ENCODE assay signal across 13 cellular contexts in the genomic region with DNA sequence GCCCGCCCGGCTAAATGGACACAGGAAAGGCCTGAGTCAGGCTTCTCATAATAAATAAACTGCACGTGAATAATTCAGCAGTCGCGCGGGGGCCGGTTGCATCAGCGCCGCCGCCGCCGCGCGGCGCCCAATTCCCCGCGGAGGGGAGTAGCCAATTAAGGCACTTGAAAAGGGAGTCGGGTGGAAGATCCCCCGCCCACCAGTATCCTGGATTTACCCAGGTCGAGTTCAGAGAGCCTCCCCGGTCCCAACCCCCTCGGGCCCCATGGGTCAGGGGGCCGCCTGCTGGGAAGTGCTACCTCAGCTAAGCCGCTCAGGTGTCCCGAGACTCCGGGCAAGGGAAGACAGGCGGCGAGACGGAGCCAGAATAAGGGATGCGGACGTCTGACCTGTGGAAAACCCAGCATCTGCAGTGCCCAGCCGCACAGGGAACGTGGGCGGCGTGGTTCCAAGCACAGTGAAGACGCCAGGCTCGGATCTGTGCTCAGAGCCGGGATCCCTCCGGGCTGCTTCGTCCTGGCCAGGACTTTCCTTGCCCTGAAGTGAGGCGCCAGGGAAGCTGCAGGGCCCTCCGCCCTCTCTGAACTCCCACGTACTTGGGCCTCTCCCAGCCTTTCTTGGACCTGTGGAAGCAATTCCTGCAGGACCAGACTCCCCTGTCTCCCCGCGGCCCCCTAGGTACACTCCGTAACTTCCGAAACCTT. TPM values are rescaled to one million over a fixed set of nuclear protein-coding genes. Genes with fewer than 3 reads are reported as not detected.
DNase-seq lines count a peak whose midpoint lies in the region; ATAC-seq and TF ChIP-seq lines count a peak whose summit lies in the region.
"Had no signal": no experiment of that assay in that cellular context is flagged by ENCODE, and none has a peak within 500 bp of the region (broad histone marks: within the 10 kb centered on the region; RNA-seq: fewer than 3 reads in every experiment).

No MANE protein-coding gene starts in this region.

- no peak overlapping the region for H3K27ac ChIP-seq in CD4-positive, alpha-beta memory T cell (ENCODE audit: low read depth, low read length)
- no peak overlapping the region for H3K27ac ChIP-seq in HEK293 (ENCODE audit: extremely low read depth, low read depth, low read length)
- H3K27ac ChIP-seq in tibial artery, result no peak overlapping the region
- H3K27ac ChIP-seq: brain microvascular endothelial cell had no signal

- CTCF ChIA-PET in CD4-positive, alpha-beta memory T cell (lab: Charles Lee; ENCODE audit: partially characterized antibody), result interaction anchor here (1.4 to 3.4 kb wide), 2 partner anchors 9 to 22 kb away, joined by 3 to 17 read pairs; no protein-coding TSS in a partner anchor
- CTCF ChIA-PET in HEK293 (lab: Yijun Ruan, JAX), result interaction anchor here (1.1 kb wide), 1 partner anchor 56 kb away, joined by 3 read pairs; no protein-coding TSS in a partner anchor

- no peak for TF ChIP-seq CTCF in HEK293 (tag by site-specific recombination; IDR thresholded peaks at IDR 0.05)
- no peak for TF ChIP-seq CTCF in nephron (IDR thresholded peaks at IDR 0.05; ENCODE audit: unreplicated experiment in 3 of 3)
- TF ChIP-seq CTCF in tibial artery (IDR thresholded peaks at IDR 0.05), result no peak

- POLR2A ChIA-PET in CD4-positive, alpha-beta memory T cell (lab: Charles Lee; ENCODE audit: partially characterized antibody), result interaction anchor here (0.8 to 1.6 kb wide), 2 partner anchors 10 to 13 kb away, joined by 3 to 7 read pairs; no protein-coding TSS in a partner anchor
- POLR2A ChIA-PET in HEK293 (lab: Yijun Ruan, JAX), result no interaction called here

- intact Hi-C loops in CD4-positive, alpha-beta memory T cell (cut with micrococcal nuclease), result loop anchor here (1.0 to 2.0 kb wide), 2 partner anchors 14 to 20 kb away; no protein-coding TSS in a partner anchor
- intact Hi-C loops in tibial artery (cut with DNase I; ENCODE audit: low total_unique reads), result no loop called here

- no peak for DNase-seq in CD4-positive, alpha-beta memory T cell
- DNase-seq in effector memory CD8-positive, alpha-beta T cell, result no peak
- DNase-seq in SHP77 (lab: John Stamatoyannopoulos, UW), result no peak
- no peak for DNase-seq in tibial artery
- DNase-seq in OCI-M1 (lab: John Stamatoyannopoulos, UW), result no peak
- DNase-seq: brain microvascular endothelial cell; CD4-positive, CD25-positive, alpha-beta regulatory T cell; islet precursor cell had no signal

- H3K4me3 ChIP-seq in CD4-positive, alpha-beta memory T cell (ENCODE audit: low read length in 2 of 2), result no peak overlapping the region
- no peak overlapping the region for H3K4me3 ChIP-seq in HEK293 (ENCODE audit: low read depth, low read length)
- H3K4me3 ChIP-seq in tibial artery, result no peak overlapping the region

- ATAC-seq in effector memory CD8-positive, alpha-beta T cell (replicated peaks), result no peak
- ATAC-seq in HG02588 (IDR thresholded peaks at IDR 0.05; ENCODE audit: unreplicated experiment), result no peak

- H3K36me3 ChIP-seq in CD4-positive, alpha-beta memory T cell (ENCODE audit: insufficient read depth, low read length), result no peaks in the 10 kb centered on the region
- peaks cover 0 to 62% of the 10 kb centered on the region in 2 experiments; a peak in 2 of 3 replicates for H3K36me3 ChIP-seq in HEK293 (ENCODE audit: control insufficient read depth in 2 of 2, insufficient read depth in 1 of 2, low read length in 2 of 2)
- no peaks in the 10 kb centered on the region for H3K36me3 ChIP-seq in tibial artery
- H3K36me3 ChIP-seq: brain microvascular endothelial cell had no signal

- peaks cover 84% of the 10 kb centered on the region for H3K27me3 ChIP-seq in CD4-positive, alpha-beta memory T cell (ENCODE audit: insufficient read depth, low read length)
- H3K27me3 ChIP-seq in tibial artery, result peaks cover 7 to 91% of the 10 kb centered on the region in 2 donors

- H3K9me3 Mint-ChIP-seq in CD4-positive, alpha-beta memory T cell, result peaks cover 0 to 2% (median 0%) of the 10 kb centered on the region in 8 donors
- no peaks in the 10 kb centered on the region for H3K9me3 Mint-ChIP-seq in effector memory CD8-positive, alpha-beta T cell
- no peaks in the 10 kb centered on the region for H3K9me3 Mint-ChIP-seq in nephron
- H3K9me3 Mint-ChIP-seq: T-helper 1 cell treated with Interleukin-12 subunit alpha and Interleukin-12 subunit beta and Interleukin-4 antibody, amounts not matched to agents 30 μg/mL and 1 μg/mL, for 36 hours had no signal

- H3K4me1 Mint-ChIP-seq in CD4-positive, alpha-beta memory T cell, result peaks cover 7 to 24% (median 16%) of the 10 kb centered on the region in 4 donors
- peaks cover 10 to 15% of the 10 kb centered on the region in 2 donors for H3K4me1 Mint-ChIP-seq in effector memory CD8-positive, alpha-beta T cell (ENCODE audit: low read depth in 2 of 2)
- H3K4me1 Mint-ChIP-seq in nephron, result peaks cover 8% of the 10 kb centered on the region

- H3K36me3 Mint-ChIP-seq in CD4-positive, alpha-beta memory T cell, result no peaks in the 10 kb centered on the region
- H3K36me3 Mint-ChIP-seq in effector memory CD8-positive, alpha-beta T cell (ENCODE audit: insufficient read depth), result peaks cover 5% of the 10 kb centered on the region
- H3K36me3 Mint-ChIP-seq in nephron (ENCODE audit: low read depth), result no peaks in the 10 kb centered on the region

- H3K9me3 ChIP-seq in CD4-positive, alpha-beta memory T cell (ENCODE audit: control insufficient read depth in 1 of 2, low read length in 2 of 2), result no peaks in the 10 kb centered on the region
- H3K9me3 ChIP-seq in HEK293 (ENCODE audit: control insufficient read depth, insufficient read depth, low read depth, low read length) (no peaks in the 10 kb centered on the region), tibial artery (peaks cover 0 to 4% (median 3%) of the 10 kb centered on the region in 3 donors)

- peak overlapping the region in 7 of 8 donors; percentile 27 to 83 (median 69) for H3K4me3 Mint-ChIP-seq in CD4-positive, alpha-beta memory T cell
- H3K4me3 Mint-ChIP-seq in effector memory CD8-positive, alpha-beta T cell, result peak overlapping the region; percentile 61 to 69
- H3K4me3 Mint-ChIP-seq in nephron, result peak overlapping the region; percentile 35 to 62 (median 38)
- H3K4me3 Mint-ChIP-seq: T-helper 1 cell treated with Interleukin-12 subunit alpha and Interleukin-12 subunit beta and Interleukin-4 antibody, amounts not matched to agents 30 μg/mL and 1 μg/mL, for 36 hours had no signal

- H3K27ac Mint-ChIP-seq in CD4-positive, alpha-beta memory T cell, result no peak overlapping the region
- H3K27ac Mint-ChIP-seq in effector memory CD8-positive, alpha-beta T cell, result no peak overlapping the region
- no peak overlapping the region for H3K27ac Mint-ChIP-seq in nephron
- H3K27ac Mint-ChIP-seq: T-helper 1 cell treated with Interleukin-12 subunit alpha and Interleukin-12 subunit beta and Interleukin-4 antibody, amounts not matched to agents 30 μg/mL and 1 μg/mL, for 36 hours had no signal

- H3K4me1 ChIP-seq in CD4-positive, alpha-beta memory T cell (ENCODE audit: insufficient read depth, low read length), result peaks cover 24% of the 10 kb centered on the region
- H3K4me1 ChIP-seq in HEK293 (ENCODE audit: control insufficient read depth, insufficient read depth, low read length) (no peaks in the 10 kb centered on the region), tibial artery (peaks cover 0 to 14% (median 5%) of the 10 kb centered on the region in 4 donors)

- peaks cover 64 to 74% of the 10 kb centered on the region in 2 donors for H3K27me3 Mint-ChIP-seq in CD4-positive, alpha-beta memory T cell
- peaks cover 86 to 99% of the 10 kb centered on the region in 2 donors for H3K27me3 Mint-ChIP-seq in effector memory CD8-positive, alpha-beta T cell
- peaks cover 100% of the 10 kb centered on the region for H3K27me3 Mint-ChIP-seq in nephron (ENCODE audit: low read depth)

TF ChIP-seq in HEK293, 187 proteins besides CTCF, POLR2A, EP300 and RAD21:
- TF ChIP-seq ZFHX2 (tag by site-specific recombination; conservative IDR thresholded peaks at IDR 0.05) (peak; percentile 29; the same call in 1 of the 2 replicates), ZNF558 (tag by site-specific recombination; IDR thresholded peaks at IDR 0.05) (peak; percentile 95), ZNF416 (tag by site-specific recombination; IDR thresholded peaks at IDR 0.05) (no peak), ZNF501 (tag by site-specific recombination; IDR thresholded peaks at IDR 0.05) (no peak), ZNF350 (tag by site-specific recombination; IDR thresholded peaks at IDR 0.05) (no peak)
- TF ChIP-seq, protein P1, sequence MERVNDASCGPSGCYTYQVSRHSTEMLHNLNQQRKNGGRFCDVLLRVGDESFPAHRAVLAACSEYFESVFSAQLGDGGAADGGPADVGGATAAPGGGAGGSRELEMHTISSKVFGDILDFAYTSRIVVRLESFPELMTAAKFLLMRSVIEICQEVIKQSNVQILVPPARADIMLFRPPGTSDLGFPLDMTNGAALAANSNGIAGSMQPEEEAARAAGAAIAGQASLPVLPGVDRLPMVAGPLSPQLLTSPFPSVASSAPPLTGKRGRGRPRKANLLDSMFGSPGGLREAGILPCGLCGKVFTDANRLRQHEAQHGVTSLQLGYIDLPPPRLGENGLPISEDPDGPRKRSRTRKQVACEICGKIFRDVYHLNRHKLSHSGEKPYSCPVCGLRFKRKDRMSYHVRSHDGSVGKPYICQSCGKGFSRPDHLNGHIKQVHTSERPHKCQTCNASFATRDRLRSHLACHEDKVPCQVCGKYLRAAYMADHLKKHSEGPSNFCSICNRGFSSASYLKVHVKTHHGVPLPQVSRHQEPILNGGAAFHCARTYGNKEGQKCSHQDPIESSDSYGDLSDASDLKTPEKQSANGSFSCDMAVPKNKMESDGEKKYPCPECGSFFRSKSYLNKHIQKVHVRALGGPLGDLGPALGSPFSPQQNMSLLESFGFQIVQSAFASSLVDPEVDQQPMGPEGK (tag by site-specific recombination; IDR thresholded peaks at IDR 0.05), result no peak
- TF ChIP-seq, protein P2, sequence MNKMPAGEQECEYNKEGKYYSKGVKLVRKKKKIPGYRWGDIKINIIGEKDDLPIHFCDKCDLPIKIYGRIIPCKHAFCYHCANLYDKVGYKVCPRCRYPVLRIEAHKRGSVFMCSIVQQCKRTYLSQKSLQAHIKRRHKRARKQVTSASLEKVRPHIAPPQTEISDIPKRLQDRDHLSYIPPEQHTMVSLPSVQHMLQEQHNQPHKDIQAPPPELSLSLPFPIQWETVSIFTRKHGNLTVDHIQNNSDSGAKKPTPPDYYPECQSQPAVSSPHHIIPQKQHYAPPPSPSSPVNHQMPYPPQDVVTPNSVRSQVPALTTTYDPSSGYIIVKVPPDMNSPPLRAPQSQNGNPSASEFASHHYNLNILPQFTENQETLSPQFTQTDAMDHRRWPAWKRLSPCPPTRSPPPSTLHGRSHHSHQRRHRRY (tag by site-specific recombination; IDR thresholded peaks at IDR 0.05), result no peak

RNA-seq across cellular contexts. Expression of a gene that starts 7.3 kb away (rescaled TPM):
- not detected for total RNA-seq in CD4-positive, alpha-beta memory T cell
- not detected for polyA plus RNA-seq in CD4-positive, alpha-beta memory T cell
- total RNA-seq: CD4-positive, CD25-positive, alpha-beta regulatory T cell; epithelial cell of proximal tubule had no signal
- polyA plus RNA-seq: CD4-positive, CD25-positive, alpha-beta regulatory T cell had no signal
